Comparison of ENCODE assay signal across 8 cellular contexts in genomic region chr2:160062283-160063005, GRCh38. TPM values are rescaled to one million over a fixed set of nuclear protein-coding genes. Genes with fewer than 3 reads are reported as not detected.
DNase-seq lines count a peak whose midpoint lies in the region; ATAC-seq and TF ChIP-seq lines count a peak whose summit lies in the region.

Gene PLA2R1, minus strand, starts transcription at chr2:160062615. Its CDS starts 212 bp downstream, at chr2:160062403.

- H3K79me2 ChIP-seq in neural progenitor cell (ENCODE audit: low read depth): no peaks in the 10 kb centered on the region

- no peaks in the 10 kb centered on the region for H3K4me1 ChIP-seq in neural progenitor cell

- H3K4me2 ChIP-seq in neural progenitor cell: peak within 1 kb of the TSS; percentile 89

- DNase-seq in HFF-Myc (ENCODE audit: extremely low read depth, low read depth) (no peak), glomerular endothelial cell (ENCODE audit: extremely low read depth, low read depth, low spot score) (no peak), neural progenitor cell (ENCODE audit: low spot score) (peak; percentile 78), NOMO-1 (lab: John Stamatoyannopoulos, UW; ENCODE audit: unreplicated experiment in 2 of 2) (no peak), pons (ENCODE audit: low spot score) (no peak), GM10248 (ENCODE audit: extremely low spot score) (no peak)
- DNase-seq in activated T-cell treated with anti-CD3 and anti-CD28 coated beads, Interleukin-2, amount 50 U/mL, for 72 hours: peak; percentile 16 to 19
- no peak for DNase-seq in NK-92 treated with Interleukin-12 subunit alpha and Interleukin-12 subunit beta, amount 100 ng/mL, for 24 hours (lab: John Stamatoyannopoulos, UW)

- H3K9ac ChIP-seq in neural progenitor cell: no peak within 1 kb of the TSS

- no peaks in the 10 kb centered on the region for H4K20me1 ChIP-seq in neural progenitor cell (ENCODE audit: low read depth)

- ATAC-seq in activated T-cell treated with anti-CD3 and anti-CD28 coated beads, Interleukin-2, amount 50 U/mL, for 72 hours (replicated peaks in 1 of 2): peak; percentile 57 to 65

- H3K9me3 Mint-ChIP-seq in activated T-cell treated with anti-CD3 and anti-CD28 coated beads, Interleukin-2, amount 50 U/mL, for 72 hours: peaks cover 0 to 1% of the 10 kb centered on the region in 2 donors
- H3K9me3 Mint-ChIP-seq in neural progenitor cell: peaks cover 13% of the 10 kb centered on the region

- H3F3A ChIP-seq in neural progenitor cell (ENCODE audit: low read depth): no peaks in the 10 kb centered on the region

- POLR2A ChIA-PET in GM10248 (lab: Yijun Ruan, JAX): no interaction called here

- no peaks in the 10 kb centered on the region for H3K36me3 ChIP-seq in neural progenitor cell

- peak within 1 kb of the TSS; percentile 97 for H2AFZ ChIP-seq in neural progenitor cell (replicated peaks)

- H3K9me3 ChIP-seq in neural progenitor cell (ENCODE audit: low read depth): peaks cover 5% of the 10 kb centered on the region

- TF ChIP-seq CTCF in HFF-Myc (IDR thresholded peaks at IDR 0.05; ENCODE audit: low read depth, low read length, missing control alignments) (no peak), neural progenitor cell (IDR thresholded peaks at IDR 0.05) (no peak), GM10248 (IDR thresholded peaks at IDR 0.05; ENCODE audit: control extremely low read depth, extremely low read depth, low read depth, missing control alignments) (no peak)

- peaks cover 0 to 2% of the 10 kb centered on the region in 2 donors for H3K36me3 Mint-ChIP-seq in activated T-cell treated with anti-CD3 and anti-CD28 coated beads, Interleukin-2, amount 50 U/mL, for 72 hours (ENCODE audit: insufficient read depth in 2 of 2)
- no peaks in the 10 kb centered on the region for H3K36me3 Mint-ChIP-seq in neural progenitor cell

- H3K27me3 Mint-ChIP-seq in activated T-cell treated with anti-CD3 and anti-CD28 coated beads, Interleukin-2, amount 50 U/mL, for 72 hours (ENCODE audit: low read depth): peaks cover 53% of the 10 kb centered on the region
- peaks cover 26% of the 10 kb centered on the region for H3K27me3 Mint-ChIP-seq in neural progenitor cell (ENCODE audit: insufficient read depth, low read depth)

- CTCF ChIA-PET in GM10248 (lab: Yijun Ruan, JAX): no interaction called here

- H3K4me3 Mint-ChIP-seq in activated T-cell treated with anti-CD3 and anti-CD28 coated beads, Interleukin-2, amount 50 U/mL, for 72 hours: peak within 1 kb of the TSS; percentile 68 to 81
- H3K4me3 Mint-ChIP-seq in neural progenitor cell: peak within 1 kb of the TSS; percentile 82

- peaks cover 7% of the 10 kb centered on the region for H3K4me1 Mint-ChIP-seq in activated T-cell treated with anti-CD3 and anti-CD28 coated beads, Interleukin-2, amount 50 U/mL, for 72 hours (ENCODE audit: low read depth)
- H3K4me1 Mint-ChIP-seq in neural progenitor cell: peaks cover 7% of the 10 kb centered on the region

- H3K27me3 ChIP-seq in neural progenitor cell: peaks cover 44% of the 10 kb centered on the region

- H3K4me3 ChIP-seq in HFF-Myc (replicated peaks; ENCODE audit: low read depth, low read length) (peak within 1 kb of the TSS; percentile 64), neural progenitor cell (peak within 1 kb of the TSS; percentile 62)

- H3K27ac ChIP-seq in neural progenitor cell: no peak within 1 kb of the TSS

- no peak within 1 kb of the TSS for H3K27ac Mint-ChIP-seq in activated T-cell treated with anti-CD3 and anti-CD28 coated beads, Interleukin-2, amount 50 U/mL, for 72 hours
- H3K27ac Mint-ChIP-seq in neural progenitor cell: no peak within 1 kb of the TSS

RNA-seq across cellular contexts. Expression of gene PLA2R1, which starts in this region (rescaled TPM):
- not detected for total RNA-seq in activated T-cell treated with anti-CD3 and anti-CD28 coated beads, Interleukin-2, amount 50 U/mL, for 72 hours
- total RNA-seq in glomerular endothelial cell: 6.6 and 14.5 TPM in 2 replicates
- 0.45 and 0.90 TPM in 2 replicates for total RNA-seq in neural progenitor cell (ENCODE audit: low replicate concordance)

Comparison
In these comparisons a context has a peak if more than half of its experiments do, and no peak if none do; other contexts are left out.
1. Peak in DNase-seq and ATAC-seq in activated T-cell treated with anti-CD3 and anti-CD28 coated beads, Interleukin-2, amount 50 U/mL, for 72 hours; RNA of the gene not detected or under 1 TPM.
2. Peak in DNase-seq, H3K4me3 ChIP-seq and H3K4me2 ChIP-seq in neural progenitor cell; RNA of the gene not detected or under 1 TPM.